8 cellular contexts compared by ENCODE assay signal in genomic region chr14:77027538-77028383, GRCh38. TPM values are rescaled to one million over a fixed set of nuclear protein-coding genes. Genes with fewer than 3 reads are reported as not detected.
DNase-seq lines count a peak whose midpoint lies in the region; ATAC-seq and TF ChIP-seq lines count a peak whose summit lies in the region.

No MANE protein-coding gene starts in this region.

- no peak overlapping the region for H3K4me3 ChIP-seq in endocrine pancreas (ENCODE audit: control insufficient read depth, insufficient read depth, low read length)

- H3K4me1 ChIP-seq in endocrine pancreas (ENCODE audit: control insufficient read depth, insufficient read depth, low read length) = peaks cover 5% of the 10 kb centered on the region

- H3K9me3 ChIP-seq in endocrine pancreas (ENCODE audit: control insufficient read depth, low read length) = no peaks in the 10 kb centered on the region

- peak; percentile 29 for ATAC-seq in HG02678 (IDR thresholded peaks at IDR 0.05; ENCODE audit: unreplicated experiment)

- H3K9ac ChIP-seq in endocrine pancreas (ENCODE audit: control insufficient read depth, insufficient read depth, low read length) = peak overlapping the region; percentile 69

- peaks cover 13% of the 10 kb centered on the region for H3K36me3 Mint-ChIP-seq in mesothelial cell of epicardium

- peak overlapping the region; percentile 72 for H3K4me3 Mint-ChIP-seq in mesothelial cell of epicardium

- H3K27me3 Mint-ChIP-seq in mesothelial cell of epicardium (ENCODE audit: low read depth) = no peaks in the 10 kb centered on the region

- no peaks in the 10 kb centered on the region for H3K36me3 ChIP-seq in endocrine pancreas (ENCODE audit: control insufficient read depth, insufficient read depth, low read length)

- peaks cover 59% of the 10 kb centered on the region for H3K4me1 Mint-ChIP-seq in mesothelial cell of epicardium

- no peaks in the 10 kb centered on the region for H3K9me3 Mint-ChIP-seq in mesothelial cell of epicardium

- H3K27ac Mint-ChIP-seq in mesothelial cell of epicardium = peak overlapping the region; percentile 91

- no peaks in the 10 kb centered on the region for H3K27me3 ChIP-seq in endocrine pancreas (ENCODE audit: control insufficient read depth, insufficient read depth, low read length)

- TF ChIP-seq CTCF in mesothelial cell of epicardium (IDR thresholded peaks at IDR 0.05; ENCODE audit: unreplicated experiment) = no peak

- DNase-seq in NCI-H82 (lab: John Stamatoyannopoulos, UW) (peak; percentile 51), NCI-H82 treated with DMSO at 0.1 percent for 48 hours (lab: John Stamatoyannopoulos, UW; ENCODE audit: unreplicated experiment) (no peak), NCI-H146 treated with DMSO at 0.1 percent for 48 hours (lab: John Stamatoyannopoulos, UW; ENCODE audit: unreplicated experiment) (peak; percentile 37), mesothelial cell of epicardium (ENCODE audit: low spot score in 2 of 2, unreplicated experiment in 2 of 2) (peak in 1 of 2 experiments; percentile 69)
- peak; percentile 90 for DNase-seq in activated CD8-positive, alpha-beta memory T cell treated with anti-CD3 and anti-CD28 coated beads for 24 hours
- peak; percentile 67 for DNase-seq in stimulated activated naive CD4-positive, alpha-beta T cell treated with Interleukin-2 at 50 U/mL for 16 hours (lab: John Stamatoyannopoulos, UW)

RNA-seq across cellular contexts. Expression of gene IRF2BPL, which starts 0.7 kb away (rescaled TPM):
- 126 to 131 TPM (median 128 TPM) in 3 replicates for total RNA-seq in mesothelial cell of epicardium
